Comparison of ENCODE assay signal across 12 cellular contexts in the genomic region with DNA sequence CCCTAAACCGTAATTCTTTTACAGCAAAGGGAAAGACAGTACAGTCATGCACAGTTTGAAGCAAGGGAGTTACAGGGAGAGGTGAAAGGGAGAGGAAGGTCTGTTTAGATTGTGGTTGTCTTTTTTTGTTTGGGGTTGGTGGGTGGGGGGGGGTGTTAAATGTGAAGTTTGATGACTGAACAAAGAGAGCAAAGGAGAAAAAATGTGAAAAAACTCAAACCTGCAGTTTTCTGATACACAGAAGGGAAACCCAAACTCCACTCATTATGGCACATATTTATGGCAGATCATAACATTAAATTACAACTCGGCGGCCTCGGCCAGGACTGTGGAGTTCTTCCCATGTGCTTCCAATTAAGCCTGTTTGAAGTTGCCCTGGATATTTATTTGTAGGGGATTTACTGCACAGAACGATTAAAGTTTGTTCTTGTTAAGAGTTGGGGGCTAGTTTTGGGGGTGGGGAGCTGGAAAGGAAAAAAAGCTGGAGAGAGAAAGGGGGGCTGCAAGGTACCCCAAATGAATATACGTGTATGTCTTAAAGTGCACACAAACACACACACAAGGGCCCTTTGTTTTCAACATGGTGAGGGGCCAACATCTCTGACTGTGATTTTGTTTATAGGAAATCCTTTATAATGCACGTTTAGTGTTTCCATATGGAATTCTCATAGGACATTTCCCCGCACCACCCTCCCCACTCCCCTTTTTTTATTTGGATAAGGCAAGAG. TPM values are rescaled to one million over a fixed set of nuclear protein-coding genes. Genes with fewer than 3 reads are reported as not detected.
DNase-seq lines count a peak whose midpoint lies in the region; ATAC-seq and TF ChIP-seq lines count a peak whose summit lies in the region.
"Had no signal": no experiment of that assay in that cellular context is flagged by ENCODE, and none has a peak within 500 bp of the region (broad histone marks: within the 10 kb centered on the region; RNA-seq: fewer than 3 reads in every experiment).

No MANE protein-coding gene starts in this region.

- TF ChIP-seq CTCF in fibroblast of the aortic adventitia (IDR thresholded peaks at IDR 0.05; ENCODE audit: insufficient read depth, low read length) (no peak), breast epithelium (IDR thresholded peaks at IDR 0.05) (no peak)

- no peaks in the 10 kb centered on the region for H3K9me3 ChIP-seq in breast epithelium
- H3K9me3 ChIP-seq: neutrophil had no signal

- H3K36me3 ChIP-seq in breast epithelium = no peaks in the 10 kb centered on the region
- H3K36me3 ChIP-seq: neutrophil had no signal

- DNase-seq in EL (peak; percentile 56), RPMI7951 (ENCODE audit: low read depth) (peak; percentile 63), fibroblast of the aortic adventitia (ENCODE audit: low read depth) (peak; percentile 78), smooth muscle cell of the brain vasculature (ENCODE audit: low read depth, low spot score) (peak; percentile 56), breast epithelium (ENCODE audit: low spot score in 2 of 2) (no peak), NCI-H1048 (lab: John Stamatoyannopoulos, UW) (no peak), SIG-M5 (lab: John Stamatoyannopoulos, UW) (no peak)
- DNase-seq: effector memory CD8-positive, alpha-beta T cell; NCI-H187 treated with DMSO at 0.1 percent for 48 hours had no signal

- intact Hi-C loops in breast epithelium (cut with DNase I; ENCODE audit: low total_unique reads) = no loop called here

- no peaks in the 10 kb centered on the region for H3K27me3 ChIP-seq in breast epithelium
- H3K27me3 ChIP-seq: neutrophil had no signal

- peaks cover 0 to 5% of the 10 kb centered on the region in 2 donors for H3K4me1 ChIP-seq in breast epithelium

- no peak for ATAC-seq in GM19397 (IDR thresholded peaks at IDR 0.05; ENCODE audit: unreplicated experiment)
- ATAC-seq: effector memory CD8-positive, alpha-beta T cell; HepG2 had no signal

- H3K27ac ChIP-seq in breast epithelium = peak overlapping the region in 1 of 2 donors; percentile 68
- H3K27ac ChIP-seq: neutrophil had no signal

- no peak overlapping the region for H3K4me3 ChIP-seq in fibroblast of the aortic adventitia (ENCODE audit: low read depth, low read length)
- no peak overlapping the region for H3K4me3 ChIP-seq in breast epithelium

- TF ChIP-seq POLR2A in breast epithelium (IDR thresholded peaks at IDR 0.05) = no peak

RNA-seq across cellular contexts. Expression of a gene that starts 26.3 kb away (rescaled TPM):
- total RNA-seq in RPMI7951 (2014; rRNA removed; shearing (Covaris generic)) = 0.48 and 0.59 TPM in 2 replicates
- total RNA-seq in fibroblast of the aortic adventitia (ENCODE audit: low replicate concordance) (0.16 TPM in 1 of 2 replicates, not detected in the other), breast epithelium (1 to 10 TPM in 1 of 3 donors, not detected in 2; 2.1 TPM)
- total RNA-seq: HepG2 had no signal

Comparison
In these comparisons a context has a peak if more than half of its experiments do, and no peak if none do; other contexts are left out.
1. DNase-seq: peak in EL (single experiment), RPMI7951 (single experiment), fibroblast of the aortic adventitia (single experiment) and smooth muscle cell of the brain vasculature (single experiment); none in breast epithelium (0 of 2), NCI-H1048 (single experiment) and SIG-M5 (single experiment).